Comparison of ENCODE assay signal across 23 cellular contexts in genomic region chr11:41532413-41532812, GRCh38.
"Had no signal": no experiment of that assay in that cellular context is flagged by ENCODE, and none has a peak within 500 bp of the region (broad histone marks: within the 10 kb centered on the region; RNA-seq: fewer than 3 reads in every experiment).

No MANE protein-coding gene starts in this region.

- ATAC-seq: left ventricle myocardium superior; lower lobe of right lung; stimulated activated effector memory CD8-positive, alpha-beta T cell treated with anti-CD3 and anti-CD28 coated beads, Interleukin-12 subunit alpha, Interleukin-12 subunit beta, amount 100 ng/mL, for 72 hours had no signal

- H3K4me1 ChIP-seq: colonic mucosa, esophagus squamous epithelium, lower lobe of right lung, prostate gland, right atrium auricular region, sigmoid colon, stomach, thyroid gland, uterus had no signal

- H3K36me3 ChIP-seq: colonic mucosa, esophagus squamous epithelium, lower lobe of right lung, prostate gland, right atrium auricular region, sigmoid colon, stomach, thyroid gland, uterus had no signal

- H3K27ac ChIP-seq: colonic mucosa, esophagus squamous epithelium, lower lobe of right lung, prostate gland, right atrium auricular region, sigmoid colon, stomach, thyroid gland, uterus had no signal

- DNase-seq: colonic mucosa; effector memory CD4-positive, alpha-beta T cell; esophagus squamous epithelium; foreskin melanocyte; glutamatergic neuron; hypothalamus; immature natural killer cell; islet precursor cell; kidney glomerular epithelial cell; left ventricle myocardium superior; lower lobe of right lung; naive B cell; sigmoid colon; stimulated activated CD4-positive, alpha-beta T cell treated with anti-CD3 and anti-CD28 coated beads, Interleukin-2, amount 100 ng/mL, for 24 hours; stimulated activated CD4-positive, alpha-beta T cell treated with anti-CD3 and anti-CD28 coated beads, Interleukin-4, amount 100 ng/mL, for 24 hours; stimulated activated naive CD4-positive, alpha-beta T cell treated with Interleukin-2 at 50 U/mL for 16 hours; stomach; thyroid gland; uterus had no signal

- H3K4me3 ChIP-seq: colonic mucosa, esophagus squamous epithelium, lower lobe of right lung, prostate gland, right atrium auricular region, sigmoid colon, stomach, thyroid gland, uterus had no signal

- H3K9me3 ChIP-seq: colonic mucosa, esophagus squamous epithelium, lower lobe of right lung, prostate gland, right atrium auricular region, stomach, thyroid gland, uterus had no signal

- H3K27me3 ChIP-seq: colonic mucosa, esophagus squamous epithelium, right atrium auricular region, sigmoid colon, stomach, thyroid gland, uterus had no signal

- FAIRE-seq: endothelial cell of umbilical vein had no signal
